ENCODE assay signal across 2 cellular contexts in genomic region chr17:77133087-77133633, GRCh38.
TF ChIP-seq lines count a peak whose summit lies in the region.

No MANE protein-coding gene starts in this region.

TF ChIP-seq in SK-N-SH, 30 proteins besides CTCF, POLR2A, EP300 and RAD21:
- TF ChIP-seq, protein P1, sequence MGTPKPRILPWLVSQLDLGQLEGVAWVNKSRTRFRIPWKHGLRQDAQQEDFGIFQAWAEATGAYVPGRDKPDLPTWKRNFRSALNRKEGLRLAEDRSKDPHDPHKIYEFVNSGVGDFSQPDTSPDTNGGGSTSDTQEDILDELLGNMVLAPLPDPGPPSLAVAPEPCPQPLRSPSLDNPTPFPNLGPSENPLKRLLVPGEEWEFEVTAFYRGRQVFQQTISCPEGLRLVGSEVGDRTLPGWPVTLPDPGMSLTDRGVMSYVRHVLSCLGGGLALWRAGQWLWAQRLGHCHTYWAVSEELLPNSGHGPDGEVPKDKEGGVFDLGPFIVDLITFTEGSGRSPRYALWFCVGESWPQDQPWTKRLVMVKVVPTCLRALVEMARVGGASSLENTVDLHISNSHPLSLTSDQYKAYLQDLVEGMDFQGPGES (IDR thresholded peaks at IDR 0.05; ENCODE audit: low read depth, low read length) = no peak
- no peak for TF ChIP-seq FOXJ3 (CRISPR knock-in tag; IDR thresholded peaks at IDR 0.05)
- TF ChIP-seq CHD2 (IDR thresholded peaks at IDR 0.05; ENCODE audit: low read length, partially characterized antibody) = no peak
- TF ChIP-seq FOXM1 (IDR thresholded peaks at IDR 0.05; ENCODE audit: low read depth) = no peak

TF ChIP-seq in SK-N-SH treated with all-trans-retinoic acid at 6 μM for 48 hours, 23 proteins besides CTCF, POLR2A, EP300 and RAD21:
- TF ChIP-seq SNAI2 (CRISPR knock-in tag; IDR thresholded peaks at IDR 0.05) (no peak), PPARA (CRISPR knock-in tag; IDR thresholded peaks at IDR 0.05; ENCODE audit: borderline replicate concordance) (no peak), TCF4 (CRISPR knock-in tag; IDR thresholded peaks at IDR 0.05; ENCODE audit: borderline replicate concordance) (no peak), ZNF70 (CRISPR knock-in tag; IDR thresholded peaks at IDR 0.05) (no peak), RARB (CRISPR knock-in tag; IDR thresholded peaks at IDR 0.05) (no peak), CSDC2 (CRISPR knock-in tag; IDR thresholded peaks at IDR 0.05) (no peak), ZNF565 (CRISPR knock-in tag; conservative IDR thresholded peaks at IDR 0.05; ENCODE audit: low read depth) (no peak), ZFP30 (CRISPR knock-in tag; IDR thresholded peaks at IDR 0.05) (no peak), BACH2 (CRISPR knock-in tag; IDR thresholded peaks at IDR 0.05; ENCODE audit: borderline replicate concordance) (no peak), ESRRG (CRISPR knock-in tag; IDR thresholded peaks at IDR 0.05) (no peak), TOX (CRISPR knock-in tag; IDR thresholded peaks at IDR 0.05; ENCODE audit: borderline replicate concordance) (no peak), ZNF8 (CRISPR knock-in tag; IDR thresholded peaks at IDR 0.05) (no peak)
- TF ChIP-seq, protein P2, sequence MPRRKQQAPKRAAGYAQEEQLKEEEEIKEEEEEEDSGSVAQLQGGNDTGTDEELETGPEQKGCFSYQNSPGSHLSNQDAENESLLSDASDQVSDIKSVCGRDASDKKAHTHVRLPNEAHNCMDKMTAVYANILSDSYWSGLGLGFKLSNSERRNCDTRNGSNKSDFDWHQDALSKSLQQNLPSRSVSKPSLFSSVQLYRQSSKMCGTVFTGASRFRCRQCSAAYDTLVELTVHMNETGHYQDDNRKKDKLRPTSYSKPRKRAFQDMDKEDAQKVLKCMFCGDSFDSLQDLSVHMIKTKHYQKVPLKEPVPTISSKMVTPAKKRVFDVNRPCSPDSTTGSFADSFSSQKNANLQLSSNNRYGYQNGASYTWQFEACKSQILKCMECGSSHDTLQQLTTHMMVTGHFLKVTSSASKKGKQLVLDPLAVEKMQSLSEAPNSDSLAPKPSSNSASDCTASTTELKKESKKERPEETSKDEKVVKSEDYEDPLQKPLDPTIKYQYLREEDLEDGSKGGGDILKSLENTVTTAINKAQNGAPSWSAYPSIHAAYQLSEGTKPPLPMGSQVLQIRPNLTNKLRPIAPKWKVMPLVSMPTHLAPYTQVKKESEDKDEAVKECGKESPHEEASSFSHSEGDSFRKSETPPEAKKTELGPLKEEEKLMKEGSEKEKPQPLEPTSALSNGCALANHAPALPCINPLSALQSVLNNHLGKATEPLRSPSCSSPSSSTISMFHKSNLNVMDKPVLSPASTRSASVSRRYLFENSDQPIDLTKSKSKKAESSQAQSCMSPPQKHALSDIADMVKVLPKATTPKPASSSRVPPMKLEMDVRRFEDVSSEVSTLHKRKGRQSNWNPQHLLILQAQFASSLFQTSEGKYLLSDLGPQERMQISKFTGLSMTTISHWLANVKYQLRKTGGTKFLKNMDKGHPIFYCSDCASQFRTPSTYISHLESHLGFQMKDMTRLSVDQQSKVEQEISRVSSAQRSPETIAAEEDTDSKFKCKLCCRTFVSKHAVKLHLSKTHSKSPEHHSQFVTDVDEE (CRISPR knock-in tag; IDR thresholded peaks at IDR 0.05) = no peak
- TF ChIP-seq, protein P3, sequence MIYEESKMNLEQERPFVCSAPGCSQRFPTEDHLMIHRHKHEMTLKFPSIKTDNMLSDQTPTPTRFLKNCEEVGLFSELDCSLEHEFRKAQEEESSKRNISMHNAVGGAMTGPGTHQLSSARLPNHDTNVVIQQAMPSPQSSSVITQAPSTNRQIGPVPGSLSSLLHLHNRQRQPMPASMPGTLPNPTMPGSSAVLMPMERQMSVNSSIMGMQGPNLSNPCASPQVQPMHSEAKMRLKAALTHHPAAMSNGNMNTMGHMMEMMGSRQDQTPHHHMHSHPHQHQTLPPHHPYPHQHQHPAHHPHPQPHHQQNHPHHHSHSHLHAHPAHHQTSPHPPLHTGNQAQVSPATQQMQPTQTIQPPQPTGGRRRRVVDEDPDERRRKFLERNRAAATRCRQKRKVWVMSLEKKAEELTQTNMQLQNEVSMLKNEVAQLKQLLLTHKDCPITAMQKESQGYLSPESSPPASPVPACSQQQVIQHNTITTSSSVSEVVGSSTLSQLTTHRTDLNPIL (CRISPR knock-in tag; IDR thresholded peaks at IDR 0.05; ENCODE audit: low read depth) = no peak
- TF ChIP-seq, protein P4, sequence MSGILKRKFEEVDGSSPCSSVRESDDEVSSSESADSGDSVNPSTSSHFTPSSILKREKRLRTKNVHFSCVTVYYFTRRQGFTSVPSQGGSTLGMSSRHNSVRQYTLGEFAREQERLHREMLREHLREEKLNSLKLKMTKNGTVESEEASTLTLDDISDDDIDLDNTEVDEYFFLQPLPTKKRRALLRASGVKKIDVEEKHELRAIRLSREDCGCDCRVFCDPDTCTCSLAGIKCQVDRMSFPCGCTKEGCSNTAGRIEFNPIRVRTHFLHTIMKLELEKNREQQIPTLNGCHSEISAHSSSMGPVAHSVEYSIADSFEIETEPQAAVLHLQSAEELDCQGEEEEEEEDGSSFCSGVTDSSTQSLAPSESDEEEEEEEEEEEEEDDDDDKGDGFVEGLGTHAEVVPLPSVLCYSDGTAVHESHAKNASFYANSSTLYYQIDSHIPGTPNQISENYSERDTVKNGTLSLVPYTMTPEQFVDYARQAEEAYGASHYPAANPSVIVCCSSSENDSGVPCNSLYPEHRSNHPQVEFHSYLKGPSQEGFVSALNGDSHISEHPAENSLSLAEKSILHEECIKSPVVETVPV (CRISPR knock-in tag; IDR thresholded peaks at IDR 0.05) = no peak
